8 cellular contexts compared by ENCODE assay signal in genomic region chr6:15329154-15329781, GRCh38.
A peak's percentile ranks its signal among the peaks of the same experiment; 100 is the strongest.
DNase-seq lines count a peak whose midpoint lies in the region; ATAC-seq and TF ChIP-seq lines count a peak whose summit lies in the region.

No MANE protein-coding gene starts in this region.

- TF ChIP-seq CTCF in NB4 (IDR thresholded peaks at IDR 0.05; ENCODE audit: low read depth, low read length) (no peak), astrocyte of the spinal cord (IDR thresholded peaks at IDR 0.05; ENCODE audit: low read depth, low read length) (no peak)

- peaks cover 96 to 100% (median 100%) of the 10 kb centered on the region in 11 experiments for H4K20me1 ChIP-seq in BLaER1 treated with 17β-estradiol and CSF1 and Interleukin-3, amounts not matched to agents 10 nM and 100 nM

- H3K36me3 ChIP-seq in BLaER1 treated with 17β-estradiol and CSF1 and Interleukin-3, amounts not matched to agents 10 nM and 100 nM = peaks cover 0 to 17% (median 3%) of the 10 kb centered on the region in 11 experiments; a peak in 4 of 22 replicates
- H3K36me3 ChIP-seq in mesodermal cell (ENCODE audit: control insufficient read depth, insufficient read depth, low read length) = peaks cover 2% of the 10 kb centered on the region

- H3K27me3 ChIP-seq in BLaER1 treated with 17β-estradiol and CSF1 and Interleukin-3, amounts not matched to agents 10 nM and 100 nM = no peaks in the 10 kb centered on the region

- peak overlapping the region in 2 of 11 experiments; percentile 2 to 4; a peak in 2 of 22 replicates for H3K9ac ChIP-seq in BLaER1 treated with 17β-estradiol and CSF1 and Interleukin-3, amounts not matched to agents 10 nM and 100 nM

- 77 to 90% methylated on average over 3 of the region's 4 CpGs for WGBS in mesodermal cell (ENCODE audit: insufficient coverage in 2 of 2), 2 experiments

- DNase-seq in NB4 (ENCODE audit: low read depth) (peak; percentile 79), astrocyte of the spinal cord (ENCODE audit: low read depth, low spot score) (peak; percentile 93), hippocampal formation (lab: John Stamatoyannopoulos, UW) (no peak), NCI-H748 treated with DMSO at 0.1 percent for 48 hours (lab: John Stamatoyannopoulos, UW) (no peak)

- ATAC-seq in HG03354 (IDR thresholded peaks at IDR 0.05; ENCODE audit: poor library complexity, severe bottlenecking, unreplicated experiment) (no peak), GM21723 (IDR thresholded peaks at IDR 0.05; ENCODE audit: unreplicated experiment) (no peak)

- peak overlapping the region; percentile 69 to 89 (median 76) for H3K4me2 ChIP-seq in BLaER1 treated with 17β-estradiol and CSF1 and Interleukin-3, amounts not matched to agents 10 nM and 100 nM

- H3K9me3 ChIP-seq in BLaER1 treated with 17β-estradiol and CSF1 and Interleukin-3, amounts not matched to agents 10 nM and 100 nM (replicated peaks in 1 of 11) = no peaks in the 10 kb centered on the region
- H3K9me3 ChIP-seq in mesodermal cell (ENCODE audit: control insufficient read depth, low read length) = no peaks in the 10 kb centered on the region

- H3K4me3 ChIP-seq in BLaER1 treated with 17β-estradiol and CSF1 and Interleukin-3, amounts not matched to agents 10 nM and 100 nM = no peak overlapping the region
- H3K4me3 ChIP-seq in NB4 (ENCODE audit: low read depth, low read length) (no peak overlapping the region), astrocyte of the spinal cord (ENCODE audit: low read depth, low read length) (no peak overlapping the region), mesodermal cell (ENCODE audit: extremely low read depth, insufficient read depth, low read length, poor library complexity, severe bottlenecking) (no peak overlapping the region)

- in situ Hi-C loops in astrocyte of the spinal cord (cut with HindIII; ENCODE audit: low sequenced_read_pairs) = no loop called here

- H3K4me1 ChIP-seq in BLaER1 treated with 17β-estradiol and CSF1 and Interleukin-3, amounts not matched to agents 10 nM and 100 nM = peaks cover 76 to 95% (median 85%) of the 10 kb centered on the region in 10 experiments
- H3K4me1 ChIP-seq in mesodermal cell (ENCODE audit: control insufficient read depth, insufficient read depth, low read length, poor library complexity, severe bottlenecking) = peaks cover 28% of the 10 kb centered on the region

- no peak for TF ChIP-seq POLR2A in NB4 (IDR thresholded peaks at IDR 0.05; ENCODE audit: extremely low read depth, insufficient read length)

- H3K27ac ChIP-seq in BLaER1 treated with 17β-estradiol and CSF1 and Interleukin-3, amounts not matched to agents 10 nM and 100 nM = no peak overlapping the region
- peak overlapping the region; percentile 43 for H3K27ac ChIP-seq in mesodermal cell (ENCODE audit: low read depth, low read length, severe bottlenecking)

Comparison
In these comparisons a context has a peak if more than half of its experiments do, and no peak if none do; other contexts are left out.
1. DNase-seq: peak in NB4 (single experiment) and astrocyte of the spinal cord (single experiment); none in hippocampal formation (0 of 2) and NCI-H748 treated with DMSO at 0.1 percent for 48 hours (single experiment).